In the genomic region with DNA sequence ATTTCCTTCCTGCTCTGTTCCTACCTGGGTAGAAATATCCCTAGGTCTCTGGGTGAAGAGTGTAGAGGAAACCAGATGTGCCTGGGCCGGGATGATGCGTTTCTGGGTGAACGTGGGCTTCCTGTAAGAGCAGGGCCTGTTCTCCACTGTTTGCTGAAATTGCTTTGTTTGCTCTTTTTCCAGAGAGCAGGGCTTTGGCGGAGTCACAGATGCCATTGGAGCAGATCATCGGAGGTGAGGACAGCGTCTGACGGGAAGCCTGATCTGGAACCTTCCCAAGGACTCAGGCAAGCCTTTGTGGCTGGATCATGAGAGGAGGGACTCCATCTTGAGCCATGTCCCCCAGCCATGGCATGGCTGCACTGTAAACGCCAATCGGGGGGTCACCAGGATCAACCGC, we compare ENCODE assay signal across 29 cellular contexts. TPM values are rescaled to one million over a fixed set of nuclear protein-coding genes. Genes with fewer than 3 reads are reported as not detected.
DNase-seq lines count a peak whose midpoint lies in the region; ATAC-seq, FAIRE-seq and TF ChIP-seq lines count a peak whose summit lies in the region.
"Had no signal": no experiment of that assay in that cellular context is flagged by ENCODE, and none has a peak within 500 bp of the region (broad histone marks: within the 10 kb centered on the region; RNA-seq: fewer than 3 reads in every experiment).

No MANE protein-coding gene starts in this region.

- H4K20me1 ChIP-seq in HepG2 (ENCODE audit: insufficient read depth, low read length): no peaks in the 10 kb centered on the region
- H4K20me1 ChIP-seq: BLaER1 treated with 17β-estradiol and CSF1 and Interleukin-3, amounts not matched to agents 10 nM and 100 nM had no signal

- no peak overlapping the region for H2AFZ ChIP-seq in HepG2 (ENCODE audit: low read length)
- H2AFZ ChIP-seq: GM23248 had no signal

- no peaks in the 10 kb centered on the region for H3K27me3 Mint-ChIP-seq in WTC11 (ENCODE audit: low read depth)
- H3K27me3 Mint-ChIP-seq: IgD-negative memory B cell had no signal

- TF ChIP-seq RAD21 in A549 (conservative IDR thresholded peaks at IDR 0.05 in 1 of 2, IDR thresholded peaks at IDR 0.05 in 1 of 2) (no peak), HepG2 (CRISPR knock-in tag; IDR thresholded peaks at IDR 0.05) (no peak)

- TF ChIP-seq CTCF in A549 (IDR thresholded peaks at IDR 0.05) (no peak), A673 (conservative IDR thresholded peaks at IDR 0.05; ENCODE audit: low read depth, low read length) (no peak), WTC11 (IDR thresholded peaks at IDR 0.05) (no peak), HepG2 (CRISPR knock-in tag; IDR thresholded peaks at IDR 0.05) (no peak)

- no peak overlapping the region for H3K9ac ChIP-seq in HepG2 (ENCODE audit: insufficient read depth, low read depth, low read length)
- H3K9ac ChIP-seq: BLaER1 treated with 17β-estradiol and CSF1 and Interleukin-3, amounts not matched to agents 10 nM and 100 nM; GM23248 had no signal

- H3K4me2 ChIP-seq in A549 (no peak overlapping the region; the same call in 2 of the 3 replicates), HepG2 (ENCODE audit: low read depth, low read length) (no peak overlapping the region)
- H3K4me2 ChIP-seq: BLaER1 treated with 17β-estradiol and CSF1 and Interleukin-3, amounts not matched to agents 10 nM and 100 nM had no signal

- in situ Hi-C loops in HepG2 (cut with HindIII; ENCODE audit: extremely low pct_ligation_motif_present, low pct_unique_long_range_greater_than_20kb): no loop called here

- CTCF ChIA-PET in A549 (lab: Yijun Ruan, JAX): no interaction called here
- CTCF ChIA-PET in A673 (lab: Charles Lee): no interaction called here
- CTCF ChIA-PET in WTC11 (lab: Charles Lee): no interaction called here
- CTCF ChIA-PET in HepG2 (lab: Yijun Ruan, JAX; ENCODE audit: low intra/inter-chr PET ratio, low total read pairs): no interaction called here

- H3K4me3 Mint-ChIP-seq in WTC11: no peak overlapping the region
- H3K4me3 Mint-ChIP-seq: CD8-positive, alpha-beta memory T cell; IgD-negative memory B cell had no signal

- ATAC-seq in A549: no peak
- no peak for ATAC-seq in WTC11
- ATAC-seq in HepG2: peak; percentile 56
- ATAC-seq in Right ventricle myocardium superior (ENCODE audit: poor library complexity): no peak

- intact Hi-C loops in A673 (cut with micrococcal nuclease; ENCODE audit: unreplicated experiment) (no loop called here), HepG2 (cut with micrococcal nuclease; ENCODE audit: unreplicated experiment) (no loop called here), Right ventricle myocardium superior (cut with DNase I) (no loop called here), head of caudate nucleus (cut with DNase I) (no loop called here)

- no peaks in the 10 kb centered on the region for H3K27me3 ChIP-seq in A673 (replicated peaks; ENCODE audit: insufficient read depth, low read depth, low read length, poor library complexity)
- no peaks in the 10 kb centered on the region for H3K27me3 ChIP-seq in HepG2 (ENCODE audit: control insufficient read depth in 1 of 2, insufficient read depth in 2 of 2, low read length in 2 of 2)
- H3K27me3 ChIP-seq: BLaER1 treated with 17β-estradiol and CSF1 and Interleukin-3, amounts not matched to agents 10 nM and 100 nM had no signal

- H3K4me3 ChIP-seq in A549 (no peak overlapping the region), A673 (ENCODE audit: low read depth, low read length, poor library complexity, severe bottlenecking) (no peak overlapping the region), HepG2 (replicated peaks in 1 of 3; ENCODE audit: insufficient read depth in 1 of 3, low read depth in 2 of 3, low read length in 3 of 3) (no peak overlapping the region)
- H3K4me3 ChIP-seq: BLaER1 treated with 17β-estradiol and CSF1 and Interleukin-3, amounts not matched to agents 10 nM and 100 nM; GM23248; HAP-1; SK-N-MC had no signal

- H3K27ac Mint-ChIP-seq in WTC11: 0 out of 2 replicates have a peak overlapping the region, but pooled peaks have one; percentile 53
- H3K27ac Mint-ChIP-seq: IgD-negative memory B cell had no signal

- BruUV-seq in A673 (replicated peaks; lab: Mats Ljungman, UMichigan) (TSS peak; percentile 19), HepG2 (replicated peaks; lab: Mats Ljungman, UMichigan) (no TSS peak)

- H3K27ac ChIP-seq in A549: peak overlapping the region; percentile 45 to 75; a peak in 4 of 6 replicates
- H3K27ac ChIP-seq in A673 (ENCODE audit: low read depth, low read length, poor library complexity, severe bottlenecking): no peak overlapping the region
- peak overlapping the region; percentile 31 for H3K27ac ChIP-seq in HepG2 (ENCODE audit: extremely low read length, insufficient read depth, low read length)
- H3K27ac ChIP-seq: GM23248, SK-N-MC had no signal

- peaks cover 43% of the 10 kb centered on the region for H3K36me3 Mint-ChIP-seq in WTC11

- peaks cover 4% of the 10 kb centered on the region for H3K36me3 ChIP-seq in A673 (ENCODE audit: insufficient read depth, low read length, poor library complexity, severe bottlenecking)
- H3K36me3 ChIP-seq in HepG2 (replicated peaks in 1 of 2; ENCODE audit: control insufficient read depth in 1 of 2, insufficient read depth in 2 of 2, low read length in 2 of 2): peaks cover 13 to 21% of the 10 kb centered on the region in 2 experiments; a peak in 4 of 5 replicates

- H3K9me3 Mint-ChIP-seq in WTC11: no peaks in the 10 kb centered on the region
- H3K9me3 Mint-ChIP-seq: CD8-positive, alpha-beta memory T cell had no signal

- H3K9me3 ChIP-seq in A549: no peaks in the 10 kb centered on the region
- H3K9me3 ChIP-seq in A673 (ENCODE audit: low read depth, low read length, poor library complexity, severe bottlenecking): no peaks in the 10 kb centered on the region
- no peaks in the 10 kb centered on the region for H3K9me3 ChIP-seq in HepG2 (ENCODE audit: low read length)
- H3K9me3 ChIP-seq: BLaER1 treated with 17β-estradiol and CSF1 and Interleukin-3, amounts not matched to agents 10 nM and 100 nM; HAP-1 had no signal

- no peaks in the 10 kb centered on the region for H3K79me2 ChIP-seq in HepG2 (ENCODE audit: insufficient read depth, low read length)

- H3K4me1 ChIP-seq in A549: peaks cover 19% of the 10 kb centered on the region
- no peaks in the 10 kb centered on the region for H3K4me1 ChIP-seq in A673 (ENCODE audit: insufficient read depth, low read length, poor library complexity, severe bottlenecking)
- H3K4me1 ChIP-seq in HepG2 (ENCODE audit: insufficient read depth, low read length): peaks cover 54% of the 10 kb centered on the region
- H3K4me1 ChIP-seq: HAP-1 had no signal

- WGBS in A549 (ENCODE audit: missing lambda C conversion rate): 93% methylated on average over 10 of the region's 10 CpGs
- whole genome bisulfite sequencing in HepG2 (ENCODE audit: low lambda C conversion rate): 70% methylated on average over 10 of the region's 10 CpGs

- POLR2A ChIA-PET in A549 (lab: Yijun Ruan, JAX) (no interaction called here), A673 (lab: Charles Lee; ENCODE audit: low non-redundant PET) (no interaction called here), WTC11 (lab: Charles Lee) (no interaction called here), HepG2 (lab: Yijun Ruan, JAX) (no interaction called here)

- TF ChIP-seq EP300 in A549 (IDR thresholded peaks at IDR 0.05) (no peak), HepG2 (IDR thresholded peaks at IDR 0.05; ENCODE audit: low read depth in 2 of 2, low read length in 2 of 2) (no peak), HepG2 (CRISPR knock-in tag; IDR thresholded peaks at IDR 0.05; ENCODE audit: borderline replicate concordance) (no peak)

- no peaks in the 10 kb centered on the region for H3K4me1 Mint-ChIP-seq in WTC11
- H3K4me1 Mint-ChIP-seq: CD8-positive, alpha-beta memory T cell had no signal

- TF ChIP-seq POLR2A in A549 (IDR thresholded peaks at IDR 0.05; ENCODE audit: low read length): no peak
- no peak for TF ChIP-seq POLR2A in HepG2 (IDR thresholded peaks at IDR 0.05; ENCODE audit: insufficient read depth in 1 of 2, low read depth in 2 of 2, low read length in 2 of 2)

- FAIRE-seq in A549 (lab: Jason Lieb, UNC) (no peak), HepG2 (lab: Jason Lieb, UNC) (peak; percentile 60)
- FAIRE-seq: GM12892, HTR-8/SVneo had no signal

- no peak for DNase-seq in A549 (ENCODE audit: low read depth in 1 of 2, low spot score in 1 of 2)
- DNase-seq in A673 (ENCODE audit: low spot score): no peak
- no peak for DNase-seq in WTC11 (ENCODE audit: low spot score)
- peak; percentile 80 for DNase-seq in HepG2 (ENCODE audit: low spot score)
- no peak for DNase-seq in medulla oblongata (ENCODE audit: extremely low spot score)
- DNase-seq in Right ventricle myocardium superior: no peak
- DNase-seq in pons (ENCODE audit: low spot score): no peak
- DNase-seq in head of caudate nucleus: no peak
- DNase-seq: Calu3; CD8-positive, alpha-beta memory T cell; DMS153; GM23248; Karpas-422; NCI-H1417 treated with DMSO at 0.1 percent for 48 hours; NCI-H187 treated with DMSO at 0.1 percent for 48 hours; NCI-H2107; NCI-H446 treated with DMSO at 0.1 percent for 48 hours; NCI-H526 treated with DMSO at 0.1 percent for 48 hours; PC-3; RPMI8226; SHP77 treated with DMSO at 0.1 percent for 48 hours had no signal

RNA-seq across cellular contexts. Expression of gene DHODH, which starts 15.4 kb away (rescaled TPM):
- polyA plus RNA-seq in A549 (2011; rRNA removed) (10.1 and 13.2 TPM in 2 replicates), A549 (2017; fragmentation: RNase III; extraction: RNeasy Plus Mini Kit Qiagen cat#74134 plus additional on column Dnase treatment) (9.7 to 11.0 TPM (median 10.5 TPM) in 3 replicates), HepG2 (2011; rRNA removed) (9.7 and 10.7 TPM in 2 replicates)
- polyA plus RNA-seq in A549 (2012; cell fraction: cytosol; rRNA removed): 13.3 and 13.6 TPM in 2 replicates
- 13.3 and 13.4 TPM in 2 replicates for polyA plus RNA-seq in A549 (2012; cell fraction: nucleus; rRNA removed)
- 8.7 and 9.9 TPM in 2 replicates for polyA minus RNA-seq in A549 (2011; rRNA and poly(A)+ RNA removed)
- total RNA-seq in A673 (2021) (12.8 and 14.4 TPM in 2 replicates), WTC11 (2021) (15.3 to 19.0 TPM (median 16.5 TPM) in 3 replicates), HepG2 (2016; rRNA removed; fragmentation: Illumina TruSeq; extraction: Trizol) (12.7 and 16.4 TPM in 2 replicates), Right ventricle myocardium superior (8.3 TPM)
- total RNA-seq in HepG2 (2016; cell fraction: cytosol; rRNA removed; fragmentation: Illumina TruSeq; extraction: Trizol; ENCODE audit: low read depth): 2.8 and 3.5 TPM in 2 replicates
- 7.2 and 17.7 TPM in 2 replicates for total RNA-seq in HepG2 (2016; cell fraction: insoluble cytoplasmic fraction; rRNA removed; fragmentation: Illumina TruSeq; extraction: Trizol)
- 6.4 and 6.5 TPM in 2 replicates for total RNA-seq in HepG2 (2016; cell fraction: membrane; rRNA removed; fragmentation: Illumina TruSeq; extraction: Trizol)
- total RNA-seq in HepG2 (2016; cell fraction: nucleus; rRNA removed; fragmentation: Illumina TruSeq; extraction: Trizol): 15.5 and 21.3 TPM in 2 replicates
- polyA plus RNA-seq in HepG2 (2011; cell fraction: cytosol; rRNA removed): 9.2 and 11.3 TPM in 2 replicates
- 9.2 and 9.3 TPM in 2 replicates for polyA plus RNA-seq in HepG2 (2011; cell fraction: nucleus; rRNA removed)
- 8.3 and 11.2 TPM in 2 replicates for polyA plus RNA-seq in HepG2 (2012)
- polyA plus RNA-seq in HepG2 (2016; cell fraction: cytosol; fragmentation: Illumina TruSeq; extraction: Trizol; ENCODE audit: low read depth): 3.0 and 3.1 TPM in 2 replicates
- 8.7 and 9.3 TPM in 2 replicates for polyA plus RNA-seq in HepG2 (2016; cell fraction: insoluble cytoplasmic fraction; fragmentation: Illumina TruSeq; extraction: Trizol; ENCODE audit: low read depth)
- polyA plus RNA-seq in HepG2 (2016; cell fraction: membrane; fragmentation: Illumina TruSeq; extraction: Trizol; ENCODE audit: low read depth): 3.3 and 4.6 TPM in 2 replicates
- 19.3 and 27.3 TPM in 2 replicates for polyA plus RNA-seq in HepG2 (2016; cell fraction: nucleus; fragmentation: Illumina TruSeq; extraction: Trizol; ENCODE audit: insufficient read depth, low read depth)
- polyA minus RNA-seq in HepG2 (2011; rRNA and poly(A)+ RNA removed; ENCODE audit: low replicate concordance): 7.9 and 10.5 TPM in 2 replicates
- polyA minus RNA-seq in HepG2 (2011; cell fraction: cytosol; rRNA and poly(A)+ RNA removed): 4.6 and 5.8 TPM in 2 replicates
- polyA minus RNA-seq in HepG2 (2011; cell fraction: nucleus; rRNA and poly(A)+ RNA removed): 8.2 and 11.4 TPM in 2 replicates

RNA-seq across cellular contexts. Expression of gene PKD1L3, which starts 23.8 kb away (rescaled TPM):
- 0.01 TPM in 1 of 2 replicates, not detected in the other for polyA plus RNA-seq in A549 (2011; rRNA removed)
- not detected in 2 replicates for polyA plus RNA-seq in A549 (2012; cell fraction: cytosol; rRNA removed)
- not detected in 2 replicates for polyA plus RNA-seq in A549 (2012; cell fraction: nucleus; rRNA removed)
- polyA plus RNA-seq in A549 (2017; fragmentation: RNase III; extraction: RNeasy Plus Mini Kit Qiagen cat#74134 plus additional on column Dnase treatment): not detected in 3 replicates
- polyA minus RNA-seq in A549 (2011; rRNA and poly(A)+ RNA removed): 0.05 TPM in 1 of 2 replicates, not detected in the other
- total RNA-seq in A673 (2021): not detected in 2 replicates
- not detected in 3 replicates for total RNA-seq in WTC11 (2021)
- 0.02 TPM in 1 of 2 replicates, not detected in the other for total RNA-seq in HepG2 (2016; rRNA removed; fragmentation: Illumina TruSeq; extraction: Trizol)
- total RNA-seq in HepG2 (2016; cell fraction: cytosol; rRNA removed; fragmentation: Illumina TruSeq; extraction: Trizol; ENCODE audit: low read depth): not detected in 2 replicates
- 0.02 TPM in 1 of 2 replicates, not detected in the other for total RNA-seq in HepG2 (2016; cell fraction: insoluble cytoplasmic fraction; rRNA removed; fragmentation: Illumina TruSeq; extraction: Trizol)
- 0.03 TPM in 1 of 2 replicates, not detected in the other for total RNA-seq in HepG2 (2016; cell fraction: membrane; rRNA removed; fragmentation: Illumina TruSeq; extraction: Trizol)
- 0.06 TPM in 1 of 2 replicates, not detected in the other for total RNA-seq in HepG2 (2016; cell fraction: nucleus; rRNA removed; fragmentation: Illumina TruSeq; extraction: Trizol)
- 0.01 TPM in 1 of 2 replicates, not detected in the other for polyA plus RNA-seq in HepG2 (2011; rRNA removed)
- 0.01 TPM in 1 of 2 replicates, not detected in the other for polyA plus RNA-seq in HepG2 (2011; cell fraction: cytosol; rRNA removed)
- not detected in 2 replicates for polyA plus RNA-seq in HepG2 (2011; cell fraction: nucleus; rRNA removed)
- 0.03 TPM in 2 replicates for polyA plus RNA-seq in HepG2 (2012)
- polyA plus RNA-seq in HepG2 (2016; cell fraction: cytosol; fragmentation: Illumina TruSeq; extraction: Trizol; ENCODE audit: low read depth): not detected in 2 replicates
- not detected in 2 replicates for polyA plus RNA-seq in HepG2 (2016; cell fraction: insoluble cytoplasmic fraction; fragmentation: Illumina TruSeq; extraction: Trizol; ENCODE audit: low read depth)
- not detected in 2 replicates for polyA plus RNA-seq in HepG2 (2016; cell fraction: membrane; fragmentation: Illumina TruSeq; extraction: Trizol; ENCODE audit: low read depth)
- not detected in 2 replicates for polyA plus RNA-seq in HepG2 (2016; cell fraction: nucleus; fragmentation: Illumina TruSeq; extraction: Trizol; ENCODE audit: insufficient read depth, low read depth)
- polyA minus RNA-seq in HepG2 (2011; rRNA and poly(A)+ RNA removed; ENCODE audit: low replicate concordance): not detected in 2 replicates
- polyA minus RNA-seq in HepG2 (2011; cell fraction: cytosol; rRNA and poly(A)+ RNA removed): not detected in 2 replicates
- polyA minus RNA-seq in HepG2 (2011; cell fraction: nucleus; rRNA and poly(A)+ RNA removed): not detected in 2 replicates
- total RNA-seq in Right ventricle myocardium superior: 0.03 TPM
- total RNA-seq: Calu3; CD8-positive, alpha-beta memory T cell; G401; GM23248; MCF 10A; PC-3 had no signal
- polyA plus RNA-seq: CD8-positive, alpha-beta memory T cell; GM23248; IgD-negative memory B cell had no signal

RNA-seq across cellular contexts. Expression of gene HP, which starts 30.3 kb away (rescaled TPM):
- polyA plus RNA-seq in A549 (2011; rRNA removed) (0.23 and 0.28 TPM in 2 replicates), A549 (2017; fragmentation: RNase III; extraction: RNeasy Plus Mini Kit Qiagen cat#74134 plus additional on column Dnase treatment) (not detected in 3 replicates), HepG2 (2011; rRNA removed) (524 and 697 TPM in 2 replicates)
- not detected in 2 replicates for polyA plus RNA-seq in A549 (2012; cell fraction: cytosol; rRNA removed)
- 0.15 and 0.22 TPM in 2 replicates for polyA plus RNA-seq in A549 (2012; cell fraction: nucleus; rRNA removed)
- polyA minus RNA-seq in A549 (2011; rRNA and poly(A)+ RNA removed): 1.3 TPM in 1 of 2 replicates, not detected in the other
- total RNA-seq in A673 (2021) (not detected in 2 replicates), WTC11 (2021) (10.0 to 20.6 TPM (median 11.1 TPM) in 3 replicates), HepG2 (2016; rRNA removed; fragmentation: Illumina TruSeq; extraction: Trizol) (204 and 387 TPM in 2 replicates), Right ventricle myocardium superior (6.4 TPM)
- 101 and 104 TPM in 2 replicates for total RNA-seq in HepG2 (2016; cell fraction: cytosol; rRNA removed; fragmentation: Illumina TruSeq; extraction: Trizol; ENCODE audit: low read depth)
- total RNA-seq in HepG2 (2016; cell fraction: insoluble cytoplasmic fraction; rRNA removed; fragmentation: Illumina TruSeq; extraction: Trizol): 212 and 406 TPM in 2 replicates
- total RNA-seq in HepG2 (2016; cell fraction: membrane; rRNA removed; fragmentation: Illumina TruSeq; extraction: Trizol): 87.2 and 95.2 TPM in 2 replicates
- total RNA-seq in HepG2 (2016; cell fraction: nucleus; rRNA removed; fragmentation: Illumina TruSeq; extraction: Trizol): 285 and 296 TPM in 2 replicates
- 453 and 910 TPM in 2 replicates for polyA plus RNA-seq in HepG2 (2011; cell fraction: cytosol; rRNA removed)
- 156 and 249 TPM in 2 replicates for polyA plus RNA-seq in HepG2 (2011; cell fraction: nucleus; rRNA removed)
- polyA plus RNA-seq in HepG2 (2012): 146 and 552 TPM in 2 replicates
- 90.8 and 96.3 TPM in 2 replicates for polyA plus RNA-seq in HepG2 (2016; cell fraction: cytosol; fragmentation: Illumina TruSeq; extraction: Trizol; ENCODE audit: low read depth)
- 197 and 222 TPM in 2 replicates for polyA plus RNA-seq in HepG2 (2016; cell fraction: insoluble cytoplasmic fraction; fragmentation: Illumina TruSeq; extraction: Trizol; ENCODE audit: low read depth)
- polyA plus RNA-seq in HepG2 (2016; cell fraction: membrane; fragmentation: Illumina TruSeq; extraction: Trizol; ENCODE audit: low read depth): 71.5 and 78.8 TPM in 2 replicates
- polyA plus RNA-seq in HepG2 (2016; cell fraction: nucleus; fragmentation: Illumina TruSeq; extraction: Trizol; ENCODE audit: insufficient read depth, low read depth): 495 and 512 TPM in 2 replicates
- polyA minus RNA-seq in HepG2 (2011; rRNA and poly(A)+ RNA removed; ENCODE audit: low replicate concordance): 0.77 and 754 TPM in 2 replicates
- 250 and 368 TPM in 2 replicates for polyA minus RNA-seq in HepG2 (2011; cell fraction: cytosol; rRNA and poly(A)+ RNA removed)
- 79.4 and 147 TPM in 2 replicates for polyA minus RNA-seq in HepG2 (2011; cell fraction: nucleus; rRNA and poly(A)+ RNA removed)
- total RNA-seq: Calu3; CD8-positive, alpha-beta memory T cell; G401; GM23248; MCF 10A; PC-3 had no signal
- polyA plus RNA-seq: CD8-positive, alpha-beta memory T cell; GM23248; IgD-negative memory B cell had no signal

RNA-seq across cellular contexts. Expression of gene HPR, which starts 39.1 kb away (rescaled TPM):
- polyA plus RNA-seq in A549 (2011; rRNA removed) (not detected in 2 replicates), A549 (2017; fragmentation: RNase III; extraction: RNeasy Plus Mini Kit Qiagen cat#74134 plus additional on column Dnase treatment) (not detected in 3 replicates), HepG2 (2011; rRNA removed) (107 and 123 TPM in 2 replicates)
- polyA plus RNA-seq in A549 (2012; cell fraction: cytosol; rRNA removed): not detected in 2 replicates
- polyA plus RNA-seq in A549 (2012; cell fraction: nucleus; rRNA removed): not detected in 2 replicates
- not detected in 2 replicates for polyA minus RNA-seq in A549 (2011; rRNA and poly(A)+ RNA removed)
- total RNA-seq in A673 (2021) (not detected in 2 replicates), WTC11 (2021) (0.37 TPM in 1 of 3 replicates, not detected in the others), HepG2 (2016; rRNA removed; fragmentation: Illumina TruSeq; extraction: Trizol) (29.5 and 50.5 TPM in 2 replicates), Right ventricle myocardium superior (87.8 TPM)
- 12.5 and 12.9 TPM in 2 replicates for total RNA-seq in HepG2 (2016; cell fraction: cytosol; rRNA removed; fragmentation: Illumina TruSeq; extraction: Trizol; ENCODE audit: low read depth)
- total RNA-seq in HepG2 (2016; cell fraction: insoluble cytoplasmic fraction; rRNA removed; fragmentation: Illumina TruSeq; extraction: Trizol): 30.8 and 52.5 TPM in 2 replicates
- total RNA-seq in HepG2 (2016; cell fraction: membrane; rRNA removed; fragmentation: Illumina TruSeq; extraction: Trizol): 17.8 and 19.1 TPM in 2 replicates
- total RNA-seq in HepG2 (2016; cell fraction: nucleus; rRNA removed; fragmentation: Illumina TruSeq; extraction: Trizol): 41.5 and 48.6 TPM in 2 replicates
- polyA plus RNA-seq in HepG2 (2011; cell fraction: cytosol; rRNA removed): 94.0 and 130 TPM in 2 replicates
- 62.2 and 82.7 TPM in 2 replicates for polyA plus RNA-seq in HepG2 (2011; cell fraction: nucleus; rRNA removed)
- polyA plus RNA-seq in HepG2 (2012): 33.5 and 49.7 TPM in 2 replicates
- polyA plus RNA-seq in HepG2 (2016; cell fraction: cytosol; fragmentation: Illumina TruSeq; extraction: Trizol; ENCODE audit: low read depth): 10.7 and 12.1 TPM in 2 replicates
- polyA plus RNA-seq in HepG2 (2016; cell fraction: insoluble cytoplasmic fraction; fragmentation: Illumina TruSeq; extraction: Trizol; ENCODE audit: low read depth): 25.0 and 25.5 TPM in 2 replicates
- polyA plus RNA-seq in HepG2 (2016; cell fraction: membrane; fragmentation: Illumina TruSeq; extraction: Trizol; ENCODE audit: low read depth): 10.2 and 13.0 TPM in 2 replicates
- polyA plus RNA-seq in HepG2 (2016; cell fraction: nucleus; fragmentation: Illumina TruSeq; extraction: Trizol; ENCODE audit: insufficient read depth, low read depth): 77.3 and 85.6 TPM in 2 replicates
- polyA minus RNA-seq in HepG2 (2011; rRNA and poly(A)+ RNA removed; ENCODE audit: low replicate concordance): 45.3 TPM in 1 of 2 replicates, not detected in the other
- polyA minus RNA-seq in HepG2 (2011; cell fraction: cytosol; rRNA and poly(A)+ RNA removed): 27.7 and 38.2 TPM in 2 replicates
- polyA minus RNA-seq in HepG2 (2011; cell fraction: nucleus; rRNA and poly(A)+ RNA removed): 22.4 and 28.3 TPM in 2 replicates
- total RNA-seq: Calu3; CD8-positive, alpha-beta memory T cell; G401; GM23248; MCF 10A; PC-3 had no signal
- polyA plus RNA-seq: CD8-positive, alpha-beta memory T cell; GM23248; IgD-negative memory B cell had no signal
